8 cellular contexts compared by ENCODE assay signal in the genomic region with DNA sequence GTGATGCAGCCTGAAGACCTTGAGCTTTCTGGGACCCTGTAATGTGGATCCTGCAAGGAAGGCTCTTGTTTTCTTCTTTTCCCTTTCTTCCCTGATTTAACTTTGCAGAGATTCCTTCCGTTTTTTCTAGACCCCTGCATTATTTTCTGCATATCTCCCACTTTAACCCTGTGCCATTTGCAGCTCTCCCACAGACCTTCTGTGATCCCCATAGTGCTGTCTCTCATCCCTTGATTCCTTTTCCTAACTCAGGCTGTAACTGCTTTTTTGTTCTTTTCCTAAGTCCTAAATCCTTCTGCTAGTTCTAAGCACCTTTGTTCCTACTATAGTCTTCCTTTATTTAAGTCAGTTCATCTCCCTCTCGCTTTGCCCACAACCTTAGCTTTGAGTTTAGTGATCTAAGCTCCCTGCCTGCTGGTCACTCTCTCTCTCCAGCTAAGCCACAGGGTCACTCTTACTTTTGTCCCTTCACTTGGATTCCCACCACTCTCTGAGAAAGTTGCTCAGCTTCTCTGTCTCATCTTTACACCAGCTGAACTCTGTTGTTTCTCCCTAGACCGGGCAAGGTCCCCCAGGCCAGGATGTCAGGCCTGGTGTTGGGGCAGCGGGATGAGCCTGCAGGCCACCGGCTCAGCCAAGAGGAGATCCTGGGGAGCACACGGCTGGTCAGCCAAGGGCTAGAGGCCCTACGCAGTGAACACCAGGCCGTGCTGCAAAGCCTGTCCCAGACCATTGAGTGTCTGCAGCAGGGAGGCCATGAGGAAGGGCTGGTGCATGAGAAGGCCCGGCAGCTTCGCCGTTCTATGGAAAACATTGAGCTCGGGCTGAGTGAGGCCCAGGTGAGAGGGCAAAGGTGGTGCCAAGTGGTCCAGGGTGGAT. TPM values are rescaled to one million over a fixed set of nuclear protein-coding genes. Genes with fewer than 3 reads are reported as not detected.
A peak's percentile ranks its signal among the peaks of the same experiment; 100 is the strongest.
DNase-seq lines count a peak whose midpoint lies in the region; ATAC-seq and TF ChIP-seq lines count a peak whose summit lies in the region.

No MANE protein-coding gene starts in this region.

- peak overlapping the region; percentile 60 to 89 (median 89) for H3K27ac ChIP-seq in right lobe of liver
- no peak overlapping the region for H3K27ac ChIP-seq in stomach smooth muscle (ENCODE audit: low read length)

- H3K36me3 ChIP-seq in right lobe of liver (peaks cover 0 to 33% (median 10%) of the 10 kb centered on the region in 4 donors), stomach smooth muscle (ENCODE audit: control insufficient read depth in 2 of 2, insufficient read depth in 2 of 2, low read length in 2 of 2) (peaks cover 19 to 24% of the 10 kb centered on the region in 2 donors)

- H3K4me1 Mint-ChIP-seq in activated CD8-positive, alpha-beta memory T cell treated with anti-CD3 and anti-CD28 coated beads, Interleukin-2, amount 10 ng/mL, durations not matched to agents 7 days and 5 days = peaks cover 27% of the 10 kb centered on the region
- H3K4me1 Mint-ChIP-seq in activated T-helper 17 cell treated with anti-CD3 and anti-CD28 coated beads, Interleukin-2, amount 50 U/mL, for 72 hours = peaks cover 20% of the 10 kb centered on the region

- H3K4me3 ChIP-seq in right lobe of liver (peak overlapping the region; percentile 77 to 98 (median 88)), stomach smooth muscle (ENCODE audit: low read length in 2 of 2) (peak overlapping the region; percentile 90 to 99)

- H3K27ac Mint-ChIP-seq in activated CD8-positive, alpha-beta memory T cell treated with anti-CD3 and anti-CD28 coated beads, Interleukin-2, amount 10 ng/mL, durations not matched to agents 7 days and 5 days = peak overlapping the region; percentile 13
- peak overlapping the region; percentile 8 for H3K27ac Mint-ChIP-seq in activated T-helper 17 cell treated with anti-CD3 and anti-CD28 coated beads, Interleukin-2, amount 50 U/mL, for 72 hours

- H3K27me3 ChIP-seq in right lobe of liver (no peaks in the 10 kb centered on the region), stomach smooth muscle (ENCODE audit: control insufficient read depth in 1 of 2, insufficient read depth in 2 of 2, low read length in 2 of 2) (no peaks in the 10 kb centered on the region)

- TF ChIP-seq CTCF in right lobe of liver (IDR thresholded peaks at IDR 0.05) = no peak

- H3K9me3 ChIP-seq in right lobe of liver = no peaks in the 10 kb centered on the region
- no peaks in the 10 kb centered on the region for H3K9me3 ChIP-seq in stomach smooth muscle (ENCODE audit: control insufficient read depth in 2 of 2, low read length in 2 of 2)

- H3K36me3 Mint-ChIP-seq in activated CD8-positive, alpha-beta memory T cell treated with anti-CD3 and anti-CD28 coated beads, Interleukin-2, amount 10 ng/mL, durations not matched to agents 7 days and 5 days = peaks cover 4% of the 10 kb centered on the region
- H3K36me3 Mint-ChIP-seq in activated T-helper 17 cell treated with anti-CD3 and anti-CD28 coated beads, Interleukin-2, amount 50 U/mL, for 72 hours (ENCODE audit: low read depth) = peaks cover 46% of the 10 kb centered on the region

- WGBS in right lobe of liver (ENCODE audit: insufficient coverage, low coverage, low lambda C conversion rate, missing lambda C conversion rate) = 42% methylated on average over 7 of the region's 12 CpGs

- no peak for ATAC-seq in activated CD8-positive, alpha-beta memory T cell treated with anti-CD3 and anti-CD28 coated beads, Interleukin-2, amount 10 ng/mL, durations not matched to agents 7 days and 5 days
- no peak for ATAC-seq in activated T-helper 17 cell treated with anti-CD3 and anti-CD28 coated beads, Interleukin-2, amount 50 U/mL, for 72 hours (replicated peaks)
- ATAC-seq in right lobe of liver = no peak
- no peak for ATAC-seq in GM21367 (IDR thresholded peaks at IDR 0.05; ENCODE audit: unreplicated experiment)

- DNase-seq in activated CD8-positive, alpha-beta memory T cell treated with anti-CD3 and anti-CD28 coated beads, Interleukin-2, amount 10 ng/mL, durations not matched to agents 7 days and 5 days = no peak
- DNase-seq in activated CD8-positive, alpha-beta memory T cell treated with anti-CD3 and anti-CD28 coated beads, Interleukin-2, amount 50 U/mL, for 48 hours = no peak
- DNase-seq in right lobe of liver (peak in 2 of 3 donors; percentile 24 to 54), nucleus accumbens (lab: John Stamatoyannopoulos, UW) (no peak), HT-29 (ENCODE audit: low spot score) (no peak)

- peak overlapping the region in 1 of 2 donors; percentile 96 for H3K9ac ChIP-seq in stomach smooth muscle (ENCODE audit: low read length in 2 of 2)

- peaks cover 0 to 26% (median 9%) of the 10 kb centered on the region in 4 donors for H3K4me1 ChIP-seq in right lobe of liver
- peaks cover 25% of the 10 kb centered on the region for H3K4me1 ChIP-seq in stomach smooth muscle (ENCODE audit: control insufficient read depth, insufficient read depth, low read length)

- TF ChIP-seq POLR2A in right lobe of liver (IDR thresholded peaks at IDR 0.05) = no peak

- H3K4me3 Mint-ChIP-seq in activated CD8-positive, alpha-beta memory T cell treated with anti-CD3 and anti-CD28 coated beads, Interleukin-2, amount 10 ng/mL, durations not matched to agents 7 days and 5 days = peak overlapping the region; percentile 92
- peak overlapping the region; percentile 95 for H3K4me3 Mint-ChIP-seq in activated T-helper 17 cell treated with anti-CD3 and anti-CD28 coated beads, Interleukin-2, amount 50 U/mL, for 72 hours

- CTCF ChIA-PET in activated CD8-positive, alpha-beta memory T cell treated with anti-CD3 and anti-CD28 coated beads, Interleukin-2, amount 10 ng/mL, durations not matched to agents 7 days and 5 days (lab: Charles Lee) = no interaction called here

- intact Hi-C loops in right lobe of liver (cut with DNase I) = no loop called here

- no peaks in the 10 kb centered on the region for H3K9me3 Mint-ChIP-seq in activated CD8-positive, alpha-beta memory T cell treated with anti-CD3 and anti-CD28 coated beads, Interleukin-2, amount 10 ng/mL, durations not matched to agents 7 days and 5 days (ENCODE audit: low read depth)
- no peaks in the 10 kb centered on the region for H3K9me3 Mint-ChIP-seq in activated T-helper 17 cell treated with anti-CD3 and anti-CD28 coated beads, Interleukin-2, amount 50 U/mL, for 72 hours

- H3K27me3 Mint-ChIP-seq in activated CD8-positive, alpha-beta memory T cell treated with anti-CD3 and anti-CD28 coated beads, Interleukin-2, amount 10 ng/mL, durations not matched to agents 7 days and 5 days = no peaks in the 10 kb centered on the region
- H3K27me3 Mint-ChIP-seq in activated T-helper 17 cell treated with anti-CD3 and anti-CD28 coated beads, Interleukin-2, amount 50 U/mL, for 72 hours = no peaks in the 10 kb centered on the region

RNA-seq across cellular contexts. Expression of a gene that starts 1.6 kb away (rescaled TPM):
- total RNA-seq in activated CD8-positive, alpha-beta memory T cell treated with anti-CD3 and anti-CD28 coated beads, Interleukin-2, amount 10 ng/mL, durations not matched to agents 7 days and 5 days = 10 to 100 TPM; 15.1 to 16.4 TPM
- 10 to 100 TPM; 19.7 to 31.4 TPM for total RNA-seq in activated T-helper 17 cell treated with anti-CD3 and anti-CD28 coated beads, Interleukin-2, amount 50 U/mL, for 72 hours
- 100 to 1,000 TPM in 1 of 6 experiments, 10 to 100 TPM in 5; 45.8 to 134 (median 65.0) TPM for total RNA-seq in right lobe of liver
- 47.6 and 58.8 TPM in 2 replicates for total RNA-seq in HT-29 (2014; rRNA removed; shearing (Covaris generic))

RNA-seq across cellular contexts. Expression of a gene that starts 1.8 kb away (rescaled TPM):
- 10 to 100 TPM; 64.2 to 71.0 TPM for total RNA-seq in activated CD8-positive, alpha-beta memory T cell treated with anti-CD3 and anti-CD28 coated beads, Interleukin-2, amount 10 ng/mL, durations not matched to agents 7 days and 5 days
- 10 to 100 TPM; 65.2 to 67.3 TPM for total RNA-seq in activated T-helper 17 cell treated with anti-CD3 and anti-CD28 coated beads, Interleukin-2, amount 50 U/mL, for 72 hours
- total RNA-seq in right lobe of liver = 10 to 100 TPM; 41.6 to 63.1 (median 60.4) TPM
- 54.4 and 79.1 TPM in 2 replicates for total RNA-seq in HT-29 (2014; rRNA removed; shearing (Covaris generic))

RNA-seq across cellular contexts. Expression of a gene that starts 7.3 kb away (rescaled TPM):
- total RNA-seq in activated CD8-positive, alpha-beta memory T cell treated with anti-CD3 and anti-CD28 coated beads, Interleukin-2, amount 10 ng/mL, durations not matched to agents 7 days and 5 days = 10 to 100 TPM; 10.4 to 12.0 TPM
- total RNA-seq in activated T-helper 17 cell treated with anti-CD3 and anti-CD28 coated beads, Interleukin-2, amount 50 U/mL, for 72 hours = 10 to 100 TPM; 11.4 to 22.3 TPM
- 10 to 100 TPM in 1 of 6 experiments, 1 to 10 TPM in 5; 6.5 to 12.7 (median 8.8) TPM for total RNA-seq in right lobe of liver
- total RNA-seq in HT-29 (2014; rRNA removed; shearing (Covaris generic)) = 20.9 and 21.1 TPM in 2 replicates

RNA-seq across cellular contexts. Expression of a gene that starts 15.1 kb away (rescaled TPM):
- under 1 TPM; 0.33 to 0.85 TPM for total RNA-seq in activated CD8-positive, alpha-beta memory T cell treated with anti-CD3 and anti-CD28 coated beads, Interleukin-2, amount 10 ng/mL, durations not matched to agents 7 days and 5 days
- total RNA-seq in activated T-helper 17 cell treated with anti-CD3 and anti-CD28 coated beads, Interleukin-2, amount 50 U/mL, for 72 hours = 1 to 10 TPM in 1 of 2 donors, under 1 TPM in 1; 0.56 to 1.0 TPM
- total RNA-seq in right lobe of liver = 1 to 10 TPM in 3 of 6 experiments, under 1 TPM in 3; 0.55 to 1.8 (median 0.99) TPM
- total RNA-seq in HT-29 (2014; rRNA removed; shearing (Covaris generic)) = 48.0 and 56.3 TPM in 2 replicates

RNA-seq across cellular contexts. Expression of a gene that starts 39.6 kb away (rescaled TPM):
- total RNA-seq in activated CD8-positive, alpha-beta memory T cell treated with anti-CD3 and anti-CD28 coated beads, Interleukin-2, amount 10 ng/mL, durations not matched to agents 7 days and 5 days = 10 to 100 TPM; 60.9 to 71.8 TPM
- total RNA-seq in activated T-helper 17 cell treated with anti-CD3 and anti-CD28 coated beads, Interleukin-2, amount 50 U/mL, for 72 hours = 10 to 100 TPM; 31.4 to 78.1 TPM
- 10 to 100 TPM; 21.8 to 45.0 (median 23.3) TPM for total RNA-seq in right lobe of liver
- total RNA-seq in HT-29 (2014; rRNA removed; shearing (Covaris generic)) = 76.7 and 82.0 TPM in 2 replicates

Comparison
In these comparisons a context has a peak if more than half of its experiments do, and no peak if none do; other contexts are left out.
1. DNase-seq: peak in right lobe of liver (2 of 3); none in activated CD8-positive, alpha-beta memory T cell treated with anti-CD3 and anti-CD28 coated beads, Interleukin-2, amount 10 ng/mL, durations not matched to agents 7 days and 5 days (single experiment), activated CD8-positive, alpha-beta memory T cell treated with anti-CD3 and anti-CD28 coated beads, Interleukin-2, amount 50 U/mL, for 48 hours (single experiment), nucleus accumbens (0 of 56) and HT-29 (single experiment).